ENCODE assay signal across 8 cellular contexts in the genomic region with DNA sequence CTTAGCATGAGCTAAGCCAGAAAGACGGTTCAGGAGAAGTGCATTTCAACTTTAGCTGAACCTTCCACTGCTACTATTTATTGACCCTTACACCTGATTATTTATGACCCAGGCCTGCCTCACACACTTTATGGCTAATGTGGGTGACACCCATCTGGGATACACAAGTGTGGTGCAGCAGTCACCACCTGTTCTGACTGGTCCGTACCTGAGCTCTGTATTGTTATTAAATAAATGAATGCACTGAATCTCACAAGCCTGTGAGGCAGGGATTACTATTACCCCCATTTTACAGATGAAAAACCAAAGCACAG. TPM values are rescaled to one million over a fixed set of nuclear protein-coding genes. Genes with fewer than 3 reads are reported as not detected.
DNase-seq lines count a peak whose midpoint lies in the region; ATAC-seq and TF ChIP-seq lines count a peak whose summit lies in the region.

No MANE protein-coding gene starts in this region.

- H3K4me1 ChIP-seq in iPS-15b (ENCODE audit: control insufficient read depth, insufficient read depth, low read length) (peaks cover 15% of the 10 kb centered on the region), BE2C (no peaks in the 10 kb centered on the region; the same call in 1 of the 2 replicates)

- H3K27me3 ChIP-seq in iPS-15b (ENCODE audit: control insufficient read depth, insufficient read depth, low read length), result peaks cover 10% of the 10 kb centered on the region
- H3K27me3 ChIP-seq in BE2C, result no peaks in the 10 kb centered on the region

- H3K4me3 ChIP-seq in iPS-15b (ENCODE audit: low read depth, low read length) (peak overlapping the region; percentile 75), BE2C (ENCODE audit: low read depth, low read length) (no peak overlapping the region)

- H3K36me3 ChIP-seq in iPS-15b (ENCODE audit: control insufficient read depth, insufficient read depth, low read length), result no peaks in the 10 kb centered on the region
- H3K36me3 ChIP-seq in BE2C, result no peaks in the 10 kb centered on the region

- TF ChIP-seq CTCF in activated B cell treated with CpG ODN at 0.5 μM for 24 hours (IDR thresholded peaks at IDR 0.05) (no peak), BE2C (IDR thresholded peaks at IDR 0.05; ENCODE audit: low read depth, low read length) (no peak)

- H3K9me3 ChIP-seq in iPS-15b (ENCODE audit: control insufficient read depth, insufficient read depth, low read length) (no peaks in the 10 kb centered on the region), BE2C (no peaks in the 10 kb centered on the region)

- H3K9me3 Mint-ChIP-seq in activated B cell treated with CpG ODN at 0.5 μM for 24 hours, result no peaks in the 10 kb centered on the region

- H3K4me1 Mint-ChIP-seq in activated B cell treated with CpG ODN at 0.5 μM for 24 hours, result peaks cover 67% of the 10 kb centered on the region

- H3K27ac Mint-ChIP-seq in activated B cell treated with CpG ODN at 0.5 μM for 24 hours, result peak overlapping the region; percentile 77

- no peaks in the 10 kb centered on the region for H3K27me3 Mint-ChIP-seq in activated B cell treated with CpG ODN at 0.5 μM for 24 hours

- DNase-seq in activated CD4-positive, CD25-positive, alpha-beta regulatory T cell (lab: John Stamatoyannopoulos, UW), result no peak
- DNase-seq in activated B cell treated with CpG ODN at 0.5 μM for 24 hours, result no peak
- DNase-seq in substantia nigra (lab: John Stamatoyannopoulos, UW), result no peak
- DNase-seq in BE2C, result no peak
- no peak for DNase-seq in NCI-H1694 (lab: John Stamatoyannopoulos, UW)

- peak overlapping the region; percentile 83 for H3K4me3 Mint-ChIP-seq in activated B cell treated with CpG ODN at 0.5 μM for 24 hours

- peak overlapping the region; percentile 18 for H3K27ac ChIP-seq in substantia nigra (ENCODE audit: low read depth, low read length, poor library complexity, severe bottlenecking)

- CTCF ChIA-PET in activated B cell treated with CpG ODN at 0.5 μM for 24 hours (lab: Charles Lee), result interaction anchor here (0.7 to 2.6 kb wide), 10 partner anchors 9 to 60 kb away, joined by 3 to 18 read pairs (median 4); no protein-coding TSS in a partner anchor

- H3K36me3 Mint-ChIP-seq in activated B cell treated with CpG ODN at 0.5 μM for 24 hours (ENCODE audit: low read depth), result peaks cover 16% of the 10 kb centered on the region

- intact Hi-C loops in activated B cell treated with CpG ODN at 0.5 μM for 24 hours (cut with micrococcal nuclease), result loop anchor here (1.0 to 10.0 kb wide), 7 partner anchors 11 to 859 kb away; a partner anchor contains a TSS

- POLR2A ChIA-PET in activated B cell treated with CpG ODN at 0.5 μM for 24 hours (lab: Charles Lee), result interaction anchor here (1.0 to 2.4 kb wide), 5 partner anchors 10 to 204 kb away, joined by 3 to 40 read pairs (median 4); no protein-coding TSS in a partner anchor

- no peak overlapping the region for H3K9ac ChIP-seq in iPS-15b (ENCODE audit: low read depth, low read length)

- peak; percentile 3 to 8 for ATAC-seq in activated CD4-positive, CD25-positive, alpha-beta regulatory T cell treated with anti-CD3 and anti-CD28 coated beads, Interleukin-2, amount 50 U/mL, for 24 hours
- no peak for ATAC-seq in activated B cell treated with CpG ODN at 0.5 μM for 24 hours (ENCODE audit: low read depth)
- ATAC-seq in GM19463 (IDR thresholded peaks at IDR 0.05; ENCODE audit: unreplicated experiment), result no peak

RNA-seq across cellular contexts. Expression of a gene that starts 1.5 kb away (rescaled TPM):
- total RNA-seq in activated B cell treated with CpG ODN at 0.5 μM for 24 hours, result 178 and 190 TPM in 2 replicates
- 26.7 TPM for polyA plus RNA-seq in BE2C (2012; ENCODE audit: insufficient read depth, insufficient read length, low read depth)

Comparison
In these comparisons a context has a peak if more than half of its experiments do, and no peak if none do; other contexts are left out.
1. ATAC-seq: peak in activated CD4-positive, CD25-positive, alpha-beta regulatory T cell treated with anti-CD3 and anti-CD28 coated beads, Interleukin-2, amount 50 U/mL, for 24 hours (2 of 2); none in activated B cell treated with CpG ODN at 0.5 μM for 24 hours (single experiment) and GM19463 (single experiment).